In the genomic region with DNA sequence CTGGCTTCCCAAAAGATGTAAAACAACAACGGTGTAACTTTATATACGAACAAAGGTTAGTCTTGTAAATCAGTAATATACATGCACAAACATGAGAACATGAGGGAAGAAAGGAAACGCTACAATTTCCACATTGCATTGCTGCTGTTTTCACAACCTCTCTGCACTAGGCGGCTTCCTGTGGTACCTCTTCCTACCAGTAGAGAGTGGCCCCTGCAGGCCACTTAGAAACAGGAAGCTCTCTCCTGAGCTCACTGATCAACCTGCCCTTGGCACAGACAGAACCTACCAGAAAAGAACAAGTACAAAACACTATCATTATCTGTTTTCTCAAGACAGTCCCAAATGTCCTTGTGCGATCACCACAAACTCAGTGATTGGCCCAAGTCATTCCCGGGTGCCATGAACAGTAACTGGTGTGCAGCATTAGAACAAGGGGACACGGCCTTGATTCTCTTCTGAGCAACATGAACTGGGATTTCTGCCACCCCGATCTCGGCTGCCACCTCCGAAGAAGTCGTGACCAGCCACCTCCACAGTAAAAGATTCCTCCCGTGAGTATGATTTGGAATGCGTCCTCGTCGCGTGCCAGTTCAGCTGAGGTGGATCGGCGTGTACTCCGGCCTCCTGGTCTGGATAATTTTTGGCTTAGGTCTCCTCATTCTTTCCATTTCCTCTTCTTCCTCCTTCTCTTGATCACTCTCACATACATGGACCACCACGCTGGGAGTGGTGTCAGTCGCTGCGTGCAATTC, we compare ENCODE assay signal across 9 cellular contexts. TPM values are rescaled to one million over a fixed set of nuclear protein-coding genes. Genes with fewer than 3 reads are reported as not detected.
DNase-seq lines count a peak whose midpoint lies in the region; ATAC-seq and TF ChIP-seq lines count a peak whose summit lies in the region.
"Had no signal": no experiment of that assay in that cellular context is flagged by ENCODE, and none has a peak within 500 bp of the region (broad histone marks: within the 10 kb centered on the region; RNA-seq: fewer than 3 reads in every experiment).

No MANE protein-coding gene starts in this region.

- no peak for ATAC-seq in thoracic aorta (ENCODE audit: insufficient number of reproducible peaks, low FRiP score, low read depth)
- ATAC-seq in HG03354 (IDR thresholded peaks at IDR 0.05; ENCODE audit: poor library complexity, severe bottlenecking, unreplicated experiment): no peak
- no peak for ATAC-seq in GM18867 (IDR thresholded peaks at IDR 0.05; ENCODE audit: unreplicated experiment)

- H3K36me3 Mint-ChIP-seq in activated naive CD4-positive, alpha-beta T cell treated with anti-CD3 and anti-CD28 coated beads, Interleukin-2, amount 50 U/mL, for 24 hours: peaks cover 11% of the 10 kb centered on the region

- H3K4me1 Mint-ChIP-seq in activated naive CD4-positive, alpha-beta T cell treated with anti-CD3 and anti-CD28 coated beads, Interleukin-2, amount 50 U/mL, for 24 hours: peaks cover 12% of the 10 kb centered on the region

- H3K36me3 ChIP-seq in thoracic aorta: peaks cover 18% of the 10 kb centered on the region

- H3K4me1 ChIP-seq in thoracic aorta (ENCODE audit: control insufficient read depth in 1 of 2, low read depth in 2 of 2): peaks cover 9 to 39% of the 10 kb centered on the region in 2 donors

- intact Hi-C loops in posterior vena cava (cut with DNase I): no loop called here

- TF ChIP-seq CTCF in fibroblast of villous mesenchyme (IDR thresholded peaks at IDR 0.05; ENCODE audit: insufficient read depth, low read depth, low read length) (peak; percentile 37), thoracic aorta (IDR thresholded peaks at IDR 0.05) (no peak)

- no peak overlapping the region for H3K4me3 ChIP-seq in fibroblast of villous mesenchyme (ENCODE audit: low read depth, low read length)
- H3K4me3 ChIP-seq in thoracic aorta: no peak overlapping the region

- no peak for DNase-seq in activated naive CD4-positive, alpha-beta T cell (lab: John Stamatoyannopoulos, UW)
- peak; percentile 85 for DNase-seq in SIG-M5 treated with dmso at 0.1 percent for 504 hours (lab: John Stamatoyannopoulos, UW; ENCODE audit: unreplicated experiment)
- no peak for DNase-seq in fibroblast of villous mesenchyme (ENCODE audit: low read depth)
- no peak for DNase-seq in thoracic aorta (ENCODE audit: low spot score)
- no peak for DNase-seq in posterior vena cava (ENCODE audit: low spot score)
- DNase-seq: NCI-H1105 had no signal

- no peaks in the 10 kb centered on the region for H3K27me3 ChIP-seq in thoracic aorta (replicated peaks; ENCODE audit: insufficient read depth)

- H3K9me3 ChIP-seq in thoracic aorta: no peaks in the 10 kb centered on the region

- no peak overlapping the region for H3K4me3 Mint-ChIP-seq in activated naive CD4-positive, alpha-beta T cell treated with anti-CD3 and anti-CD28 coated beads, Interleukin-2, amount 50 U/mL, for 24 hours

- no peaks in the 10 kb centered on the region for H3K9me3 Mint-ChIP-seq in activated naive CD4-positive, alpha-beta T cell treated with anti-CD3 and anti-CD28 coated beads, Interleukin-2, amount 50 U/mL, for 24 hours

- peak overlapping the region; percentile 68 for H3K27ac Mint-ChIP-seq in activated naive CD4-positive, alpha-beta T cell treated with anti-CD3 and anti-CD28 coated beads, Interleukin-2, amount 50 U/mL, for 24 hours

- H3K27ac ChIP-seq in thoracic aorta: peak overlapping the region; percentile 45 to 48

- H3K27me3 Mint-ChIP-seq in activated naive CD4-positive, alpha-beta T cell treated with anti-CD3 and anti-CD28 coated beads, Interleukin-2, amount 50 U/mL, for 24 hours: no peaks in the 10 kb centered on the region

RNA-seq across cellular contexts. Expression of a gene that starts 5.7 kb away (rescaled TPM):
- under 0.01 and 0.64 TPM in 2 replicates for total RNA-seq in fibroblast of villous mesenchyme
- 10 to 100 TPM; 10.8 TPM for total RNA-seq in thoracic aorta
- 1 to 10 TPM; 3.9 to 4.5 TPM for total RNA-seq in posterior vena cava
